In the genomic region with DNA sequence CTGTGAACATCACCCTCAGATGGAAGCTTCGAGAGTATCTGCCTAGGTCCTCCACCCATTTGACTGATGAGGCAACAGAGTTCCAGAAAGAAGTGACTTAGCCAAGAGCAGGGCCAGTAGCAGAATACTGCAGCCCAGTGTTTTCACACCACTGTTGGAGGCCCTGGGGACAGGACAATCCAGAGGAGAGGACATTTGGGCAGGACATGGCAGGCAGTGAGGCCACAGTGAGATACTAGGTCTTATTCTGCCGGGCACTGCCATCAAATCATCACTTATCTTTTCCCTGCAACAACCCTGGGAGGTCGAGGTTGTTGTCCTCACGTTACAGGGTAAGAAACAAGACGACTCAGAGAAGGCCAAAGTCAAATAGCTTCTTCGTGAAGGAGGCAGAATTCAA, we compare ENCODE assay signal across 22 cellular contexts. TPM values are rescaled to one million over a fixed set of nuclear protein-coding genes. Genes with fewer than 3 reads are reported as not detected.
A peak's percentile ranks its signal among the peaks of the same experiment; 100 is the strongest.
DNase-seq lines count a peak whose midpoint lies in the region; ATAC-seq and TF ChIP-seq lines count a peak whose summit lies in the region.
"Had no signal": no experiment of that assay in that cellular context is flagged by ENCODE, and none has a peak within 500 bp of the region (broad histone marks: within the 10 kb centered on the region; RNA-seq: fewer than 3 reads in every experiment).

No MANE protein-coding gene starts in this region.

- DNase-seq in activated CD8-positive, alpha-beta memory T cell treated with anti-CD3 and anti-CD28 coated beads, Interleukin-2, amount 50 U/mL, for 48 hours = peak; percentile 32
- DNase-seq in activated CD8-positive, alpha-beta memory T cell treated with anti-CD3 and anti-CD28 coated beads, Interleukin-2, amount 10 ng/mL, durations not matched to agents 7 days and 5 days = no peak
- DNase-seq in Peyer's patch (peak in 2 of 3 donors; percentile 9 to 19), mesenteric fat pad (ENCODE audit: low spot score) (peak; percentile 47), WERI-Rb-1 (no peak), heart right ventricle (no peak), osteocyte (ENCODE audit: extremely low spot score, unreplicated experiment) (no peak)
- peak; percentile 14 for DNase-seq in stimulated activated CD8-positive, alpha-beta memory T cell treated with anti-CD3 and anti-CD28 coated beads, Interleukin-4, amount 100 ng/mL, for 48 hours
- DNase-seq: AML-193, C1 segment of cervical spinal cord, DMS153, GDM1, MV-4-11, NCI-H1105 treated with DMSO at 0.1 percent for 48 hours, NCI-H2029 treated with DMSO at 0.1 percent for 48 hours, NCI-H226, NCI-H510A treated with DMSO at 0.1 percent for 48 hours, NCI-H774 had no signal

- TF ChIP-seq POLR2A in Peyer's patch (IDR thresholded peaks at IDR 0.05) = no peak

- ATAC-seq in activated CD8-positive, alpha-beta memory T cell treated with anti-CD3 and anti-CD28 coated beads, Interleukin-2, amount 10 ng/mL, durations not matched to agents 7 days and 5 days = no peak
- ATAC-seq in heart right ventricle = no peak
- ATAC-seq: CD8-positive, alpha-beta T cell had no signal

- peaks cover 17% of the 10 kb centered on the region for H3K27me3 Mint-ChIP-seq in activated CD8-positive, alpha-beta memory T cell treated with anti-CD3 and anti-CD28 coated beads, Interleukin-2, amount 10 ng/mL, durations not matched to agents 7 days and 5 days
- H3K27me3 Mint-ChIP-seq in osteocyte (ENCODE audit: unreplicated experiment) = peaks cover 4% of the 10 kb centered on the region

- H3K36me3 ChIP-seq in Peyer's patch (no peaks in the 10 kb centered on the region), WERI-Rb-1 (no peaks in the 10 kb centered on the region), heart right ventricle (no peaks in the 10 kb centered on the region)

- TF ChIP-seq CTCF in Peyer's patch (IDR thresholded peaks at IDR 0.05) (no peak), WERI-Rb-1 (IDR thresholded peaks at IDR 0.05; ENCODE audit: low read depth, low read length) (no peak), heart right ventricle (IDR thresholded peaks at IDR 0.05) (no peak), osteocyte (IDR thresholded peaks at IDR 0.05) (no peak)

- H3K27me3 ChIP-seq in Peyer's patch (no peaks in the 10 kb centered on the region), WERI-Rb-1 (ENCODE audit: insufficient read depth, low read depth, severe bottlenecking) (no peaks in the 10 kb centered on the region), heart right ventricle (peaks cover 0 to 11% (median 0%) of the 10 kb centered on the region in 7 donors)

- H3K36me3 Mint-ChIP-seq in activated CD8-positive, alpha-beta memory T cell treated with anti-CD3 and anti-CD28 coated beads, Interleukin-2, amount 10 ng/mL, durations not matched to agents 7 days and 5 days = no peaks in the 10 kb centered on the region
- H3K36me3 Mint-ChIP-seq in osteocyte (ENCODE audit: unreplicated experiment) = no peaks in the 10 kb centered on the region
- H3K36me3 Mint-ChIP-seq: CD8-positive, alpha-beta T cell; IgD-negative memory B cell had no signal

- 69 to 70% methylated on average over 6 of the region's 6 CpGs for WGBS in heart right ventricle, 2 donors

- CTCF ChIA-PET in activated CD8-positive, alpha-beta memory T cell treated with anti-CD3 and anti-CD28 coated beads, Interleukin-2, amount 10 ng/mL, durations not matched to agents 7 days and 5 days (lab: Charles Lee) = no interaction called here

- H3K27ac Mint-ChIP-seq in activated CD8-positive, alpha-beta memory T cell treated with anti-CD3 and anti-CD28 coated beads, Interleukin-2, amount 10 ng/mL, durations not matched to agents 7 days and 5 days = no peak overlapping the region
- H3K27ac Mint-ChIP-seq in osteocyte (ENCODE audit: unreplicated experiment) = no peak overlapping the region
- H3K27ac Mint-ChIP-seq: CD8-positive, alpha-beta T cell; IgD-negative memory B cell had no signal

- H3K4me3 ChIP-seq in Peyer's patch = no peak overlapping the region
- H3K4me3 ChIP-seq in WERI-Rb-1 (ENCODE audit: low read depth, low read length) = no peak overlapping the region
- no peak overlapping the region for H3K4me3 ChIP-seq in heart right ventricle

- H3K4me1 Mint-ChIP-seq in activated CD8-positive, alpha-beta memory T cell treated with anti-CD3 and anti-CD28 coated beads, Interleukin-2, amount 10 ng/mL, durations not matched to agents 7 days and 5 days = peaks cover 8% of the 10 kb centered on the region
- peaks cover 29% of the 10 kb centered on the region for H3K4me1 Mint-ChIP-seq in osteocyte (ENCODE audit: unreplicated experiment)

- no peaks in the 10 kb centered on the region for H3K9me3 Mint-ChIP-seq in activated CD8-positive, alpha-beta memory T cell treated with anti-CD3 and anti-CD28 coated beads, Interleukin-2, amount 10 ng/mL, durations not matched to agents 7 days and 5 days (ENCODE audit: low read depth)
- no peaks in the 10 kb centered on the region for H3K9me3 Mint-ChIP-seq in osteocyte (ENCODE audit: unreplicated experiment)
- H3K9me3 Mint-ChIP-seq: CD8-positive, alpha-beta T cell; IgD-negative memory B cell had no signal

- H3K4me1 ChIP-seq in Peyer's patch (peaks cover 0 to 30% (median 2%) of the 10 kb centered on the region in 4 donors), heart right ventricle (peaks cover 9 to 42% (median 24%) of the 10 kb centered on the region in 9 donors)

- H3K9me3 ChIP-seq in Peyer's patch (no peaks in the 10 kb centered on the region), WERI-Rb-1 (ENCODE audit: severe bottlenecking) (no peaks in the 10 kb centered on the region), heart right ventricle (no peaks in the 10 kb centered on the region)

- intact Hi-C loops in heart right ventricle (cut with DNase I) = no loop called here

- H3K4me3 Mint-ChIP-seq in activated CD8-positive, alpha-beta memory T cell treated with anti-CD3 and anti-CD28 coated beads, Interleukin-2, amount 10 ng/mL, durations not matched to agents 7 days and 5 days = no peak overlapping the region
- H3K4me3 Mint-ChIP-seq in osteocyte (ENCODE audit: unreplicated experiment) = no peak overlapping the region
- H3K4me3 Mint-ChIP-seq: CD8-positive, alpha-beta T cell; IgD-negative memory B cell had no signal

- H3K27ac ChIP-seq in Peyer's patch = no peak overlapping the region
- H3K27ac ChIP-seq in WERI-Rb-1 = no peak overlapping the region
- H3K27ac ChIP-seq in heart right ventricle = no peak overlapping the region

RNA-seq across cellular contexts. Expression of gene FOXO6, which starts 5.5 kb away (rescaled TPM):
- total RNA-seq in activated CD8-positive, alpha-beta memory T cell treated with anti-CD3 and anti-CD28 coated beads, Interleukin-2, amount 10 ng/mL, durations not matched to agents 7 days and 5 days = not detected
- 1 to 10 TPM in 1 of 4 donors, under 1 TPM in 1, not detected in 2; 0.53 to 1.1 TPM for total RNA-seq in Peyer's patch
- total RNA-seq in mesenteric fat pad = not detected
- 1 to 10 TPM in 8 of 10 donors, under 1 TPM in 2; 0.30 to 2.6 (median 1.4) TPM for total RNA-seq in heart right ventricle
- polyA plus RNA-seq in heart right ventricle = under 1 TPM; 0.77 to 0.95 TPM
- total RNA-seq in osteocyte = 0.81 and 0.99 TPM in 2 replicates
- total RNA-seq: OCI-LY7 had no signal
- polyA plus RNA-seq: AG04450, IgD-negative memory B cell had no signal

Comparison
In these comparisons a context has a peak if more than half of its experiments do, and no peak if none do; other contexts are left out.
1. DNase-seq: peak in activated CD8-positive, alpha-beta memory T cell treated with anti-CD3 and anti-CD28 coated beads, Interleukin-2, amount 50 U/mL, for 48 hours (single experiment), Peyer's patch (2 of 3), mesenteric fat pad (single experiment) and stimulated activated CD8-positive, alpha-beta memory T cell treated with anti-CD3 and anti-CD28 coated beads, Interleukin-4, amount 100 ng/mL, for 48 hours (single experiment); none in activated CD8-positive, alpha-beta memory T cell treated with anti-CD3 and anti-CD28 coated beads, Interleukin-2, amount 10 ng/mL, durations not matched to agents 7 days and 5 days (single experiment), WERI-Rb-1 (single experiment), heart right ventricle (0 of 2) and osteocyte (single experiment).